In genomic region chr20:58676161-58676560, GRCh38 we compare ENCODE assay signal across 31 cellular contexts.
"Had no signal": no experiment of that assay in that cellular context is flagged by ENCODE, and none has a peak within 500 bp of the region (broad histone marks: within the 10 kb centered on the region; RNA-seq: fewer than 3 reads in every experiment).

No MANE protein-coding gene starts in this region.

- H3K27me3 ChIP-seq: dorsolateral prefrontal cortex, foreskin keratinocyte, gastroesophageal sphincter, heart left ventricle, hepatocyte, left lung, ovary, stomach, thyroid gland, vagina had no signal

- H3K4me3 Mint-ChIP-seq: mesothelial cell of epicardium; naive B cell; natural killer cell treated with Interleukin-12 subunit alpha and Interleukin-12 subunit beta and Interleukin-15 and Interleukin-18, amount 100 ng/mL, for 72 hours; neural crest cell; stimulated activated effector memory CD8-positive, alpha-beta T cell treated with anti-CD3 and anti-CD28 coated beads, Interleukin-12 subunit alpha, Interleukin-12 subunit beta, amount 100 ng/mL, for 72 hours had no signal

- H3K27ac Mint-ChIP-seq: mesothelial cell of epicardium; natural killer cell treated with Interleukin-12 subunit alpha and Interleukin-12 subunit beta and Interleukin-15 and Interleukin-18, amount 100 ng/mL, for 72 hours; stimulated activated effector memory CD8-positive, alpha-beta T cell treated with anti-CD3 and anti-CD28 coated beads, Interleukin-12 subunit alpha, Interleukin-12 subunit beta, amount 100 ng/mL, for 72 hours had no signal

- H3K27me3 Mint-ChIP-seq: naive B cell; natural killer cell treated with Interleukin-12 subunit alpha and Interleukin-12 subunit beta and Interleukin-15 and Interleukin-18, amount 100 ng/mL, for 72 hours had no signal

- FAIRE-seq: colon, small intestine had no signal

- H3K4me2 ChIP-seq: hepatocyte had no signal

- H3K9me3 ChIP-seq: gastroesophageal sphincter, heart left ventricle, left lung, mucosa of descending colon, ovary, psoas muscle, stomach, thyroid gland, vagina had no signal

- H3K9me3 Mint-ChIP-seq: mesothelial cell of epicardium; naive B cell; natural killer cell treated with Interleukin-12 subunit alpha and Interleukin-12 subunit beta and Interleukin-15 and Interleukin-18, amount 100 ng/mL, for 72 hours; neural crest cell; stimulated activated effector memory CD8-positive, alpha-beta T cell treated with anti-CD3 and anti-CD28 coated beads, Interleukin-12 subunit alpha, Interleukin-12 subunit beta, amount 100 ng/mL, for 72 hours had no signal

- H3K36me3 ChIP-seq: ovary had no signal

- H3K4me1 Mint-ChIP-seq: mesothelial cell of epicardium; naive B cell; neural crest cell; stimulated activated effector memory CD8-positive, alpha-beta T cell treated with anti-CD3 and anti-CD28 coated beads, Interleukin-12 subunit alpha, Interleukin-12 subunit beta, amount 100 ng/mL, for 72 hours had no signal

- H3K4me1 ChIP-seq: foreskin keratinocyte, gastroesophageal sphincter, heart left ventricle, left lung, psoas muscle, stomach, thyroid gland, vagina had no signal

- H3K4me3 ChIP-seq: dorsolateral prefrontal cortex, gastroesophageal sphincter, heart left ventricle, hepatocyte, left lung, mucosa of descending colon, ovary, psoas muscle, stomach, thyroid gland, vagina had no signal

- ATAC-seq: esophagus mucosa; foreskin keratinocyte; gastroesophageal sphincter; heart left ventricle; left cardiac atrium; left lung; mucosa of descending colon; natural killer cell treated with Interleukin-12 subunit alpha and Interleukin-12 subunit beta and Interleukin-15 and Interleukin-18, amount 100 ng/mL, for 72 hours; psoas muscle; right cardiac atrium; stimulated activated effector memory CD8-positive, alpha-beta T cell treated with anti-CD3 and anti-CD28 coated beads, Interleukin-12 subunit alpha, Interleukin-12 subunit beta, amount 100 ng/mL, for 72 hours had no signal

- DNase-seq: dorsolateral prefrontal cortex; effector CD4-positive, alpha-beta T cell; foreskin keratinocyte; heart left ventricle; left cardiac atrium; left lung; mesenchymal stem cell; mucosa of descending colon; naive B cell; nucleus accumbens; ovary; psoas muscle; small intestine; stimulated activated CD4-positive, alpha-beta T cell treated with anti-CD3 and anti-CD28 coated beads, Interleukin-12 subunit alpha, Interleukin-12 subunit beta, amount 100 ng/mL, for 4 hours; stimulated activated CD4-positive, alpha-beta T cell treated with anti-CD3 and anti-CD28 coated beads, Interleukin-1b, Interleukin-23, amount 100 ng/mL, for 48 hours; stimulated activated CD4-positive, alpha-beta T cell treated with anti-CD3 and anti-CD28 coated beads, Interleukin-4, amount 100 ng/mL, for 24 hours; stimulated activated naive CD4-positive, alpha-beta T cell treated with Interleukin-2 at 50 U/mL for 16 hours; stomach; thyroid gland; trophoblast cell had no signal

- H2AFZ ChIP-seq: hepatocyte had no signal

- H3K27ac ChIP-seq: dorsolateral prefrontal cortex, epithelial cell of prostate, foreskin keratinocyte, gastroesophageal sphincter, heart left ventricle, hepatocyte, left lung, ovary, psoas muscle, stomach, thyroid gland, vagina had no signal
